29 cellular contexts compared by ENCODE assay signal in the genomic region with DNA sequence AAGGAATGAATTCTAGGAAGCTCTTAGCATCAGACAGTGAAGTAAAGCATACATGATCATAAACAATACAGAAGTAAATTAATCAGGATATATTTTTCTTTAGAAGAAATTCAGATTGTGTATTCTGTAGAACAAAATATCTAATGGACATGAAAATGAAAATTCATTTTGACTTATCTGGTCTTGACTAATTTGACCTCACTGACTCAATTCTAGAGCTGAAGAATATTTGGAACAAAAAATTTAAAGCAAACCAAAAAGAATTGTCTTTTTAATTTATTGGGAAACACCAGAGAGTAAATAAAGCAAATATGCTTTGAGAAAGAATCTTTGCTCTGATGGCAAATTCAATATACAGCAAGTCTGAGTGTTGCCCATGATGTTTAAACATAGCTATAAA.
"Had no signal": no experiment of that assay in that cellular context is flagged by ENCODE, and none has a peak within 500 bp of the region (broad histone marks: within the 10 kb centered on the region; RNA-seq: fewer than 3 reads in every experiment).

No MANE protein-coding gene starts in this region.

- H3K9me3 ChIP-seq: esophagus muscularis mucosa, gastroesophageal sphincter had no signal

- H3K9me3 Mint-ChIP-seq: activated CD4-positive, alpha-beta memory T cell treated with anti-CD3 and anti-CD28 coated beads for 36 hours; activated CD4-positive, alpha-beta T cell treated with anti-CD3 and anti-CD28 coated beads, Interleukin-2, amount 10 ng/mL, durations not matched to agents 24 days and 14 days; activated T-cell treated with anti-CD3 and anti-CD28 coated beads, Interleukin-2, amount 50 U/mL, for 24 hours; activated T-cell treated with anti-CD3 and anti-CD28 coated beads, Interleukin-2, amount 50 U/mL, for 72 hours; effector memory CD8-positive, alpha-beta T cell had no signal

- H3K27me3 Mint-ChIP-seq: activated CD4-positive, alpha-beta memory T cell treated with anti-CD3 and anti-CD28 coated beads for 36 hours; activated CD4-positive, alpha-beta T cell treated with anti-CD3 and anti-CD28 coated beads for 36 hours; activated CD8-positive, alpha-beta memory T cell treated with anti-CD3 and anti-CD28 coated beads, Interleukin-2, amount 10 ng/mL, durations not matched to agents 7 days and 5 days; activated naive CD8-positive, alpha-beta T cell; activated T-cell treated with anti-CD3 and anti-CD28 coated beads, Interleukin-2, amount 50 U/mL, for 24 hours; effector memory CD8-positive, alpha-beta T cell had no signal

- H3K27me3 ChIP-seq: esophagus muscularis mucosa, foreskin keratinocyte, gastroesophageal sphincter had no signal

- H3K27ac Mint-ChIP-seq: activated CD4-positive, alpha-beta memory T cell treated with anti-CD3 and anti-CD28 coated beads for 36 hours; activated CD4-positive, alpha-beta T cell treated with anti-CD3 and anti-CD28 coated beads for 36 hours; activated CD4-positive, alpha-beta T cell treated with anti-CD3 and anti-CD28 coated beads, Interleukin-2, amount 10 ng/mL, durations not matched to agents 24 days and 14 days; activated CD8-positive, alpha-beta memory T cell treated with anti-CD3 and anti-CD28 coated beads, Interleukin-2, amount 10 ng/mL, durations not matched to agents 7 days and 5 days; activated CD8-positive, alpha-beta T cell treated with anti-CD3 and anti-CD28 coated beads, Interleukin-2, amount 10 ng/mL, durations not matched to agents 7 days and 5 days; activated naive CD8-positive, alpha-beta T cell; activated T-cell treated with anti-CD3 and anti-CD28 coated beads, Interleukin-2, amount 50 U/mL, for 24 hours; activated T-cell treated with anti-CD3 and anti-CD28 coated beads, Interleukin-2, amount 50 U/mL, for 72 hours; effector memory CD8-positive, alpha-beta T cell had no signal

- H3K4me3 ChIP-seq: esophagus muscularis mucosa, gastroesophageal sphincter had no signal

- DNase-seq: activated CD4-positive, alpha-beta memory T cell treated with anti-CD3 and anti-CD28 coated beads for 36 hours; activated CD4-positive, alpha-beta T cell treated with anti-CD3 and anti-CD28 coated beads for 36 hours; activated CD4-positive, alpha-beta T cell treated with anti-CD3 and anti-CD28 coated beads, Interleukin-2, amount 10 ng/mL, durations not matched to agents 24 days and 14 days; activated CD4-positive, CD25-positive, alpha-beta regulatory T cell; activated CD4-positive, CD25-positive, alpha-beta regulatory T cell treated with anti-CD3 and anti-CD28 coated beads, Interleukin-2, amount 50 U/mL, for 72 hours; activated CD8-positive, alpha-beta memory T cell treated with anti-CD3 and anti-CD28 coated beads, Interleukin-2, amount 10 ng/mL, durations not matched to agents 7 days and 5 days; activated CD8-positive, alpha-beta memory T cell treated with anti-CD3 and anti-CD28 coated beads, Interleukin-2, amount 50 U/mL, for 4 hours; activated CD8-positive, alpha-beta T cell treated with anti-CD3 and anti-CD28 coated beads, Interleukin-2, amount 10 ng/mL, durations not matched to agents 7 days and 5 days; activated effector memory CD4-positive, alpha-beta T cell treated with Interleukin-2 at 50 U/mL for 16 hours; activated gamma-delta T cell treated with Interleukin-2 at 50 U/mL for 16 hours; activated naive CD4-positive, alpha-beta T cell treated with anti-CD3 and anti-CD28 coated beads, Interleukin-2, amount 50 U/mL, for 16 hours; activated naive CD4-positive, alpha-beta T cell treated with Interleukin-2 at 50 U/mL for 16 hours; activated T-cell treated with anti-CD3 and anti-CD28 coated beads for 4 hours; activated T-cell treated with anti-CD3 and anti-CD28 coated beads, Interleukin-2, amount 50 U/mL, for 24 hours; activated T-cell treated with anti-CD3 and anti-CD28 coated beads, Interleukin-2, amount 50 U/mL, for 72 hours; amniotic stem cell; anterior cingulate cortex; caudate nucleus; cortex of kidney; dermis blood vessel endothelial cell; effector CD4-positive, alpha-beta T cell; effector memory CD8-positive, alpha-beta T cell; erythroblast; foreskin keratinocyte; T-helper 1 cell; T-helper 2 cell had no signal

- H3K4me3 Mint-ChIP-seq: activated CD4-positive, alpha-beta memory T cell treated with anti-CD3 and anti-CD28 coated beads for 36 hours; activated CD4-positive, alpha-beta T cell treated with anti-CD3 and anti-CD28 coated beads for 36 hours; activated CD4-positive, alpha-beta T cell treated with anti-CD3 and anti-CD28 coated beads, Interleukin-2, amount 10 ng/mL, durations not matched to agents 24 days and 14 days; activated CD8-positive, alpha-beta memory T cell treated with anti-CD3 and anti-CD28 coated beads, Interleukin-2, amount 10 ng/mL, durations not matched to agents 7 days and 5 days; activated CD8-positive, alpha-beta T cell treated with anti-CD3 and anti-CD28 coated beads, Interleukin-2, amount 10 ng/mL, durations not matched to agents 7 days and 5 days; activated naive CD8-positive, alpha-beta T cell; activated T-cell treated with anti-CD3 and anti-CD28 coated beads, Interleukin-2, amount 50 U/mL, for 24 hours; effector memory CD8-positive, alpha-beta T cell had no signal

- H3K27ac ChIP-seq: esophagus muscularis mucosa, foreskin keratinocyte, gastroesophageal sphincter had no signal

- H3K36me3 ChIP-seq: esophagus muscularis mucosa, gastroesophageal sphincter had no signal

- ATAC-seq: activated CD4-positive, alpha-beta T cell treated with anti-CD3 and anti-CD28 coated beads for 36 hours; activated CD8-positive, alpha-beta memory T cell treated with anti-CD3 and anti-CD28 coated beads, Interleukin-2, amount 10 ng/mL, durations not matched to agents 7 days and 5 days; activated CD8-positive, alpha-beta T cell treated with anti-CD3 and anti-CD28 coated beads, Interleukin-2, amount 10 ng/mL, durations not matched to agents 7 days and 5 days; activated T-cell treated with anti-CD3 and anti-CD28 coated beads, Interleukin-2, amount 50 U/mL, for 72 hours; effector memory CD8-positive, alpha-beta T cell; foreskin keratinocyte; gastroesophageal sphincter had no signal
